In the genomic region with DNA sequence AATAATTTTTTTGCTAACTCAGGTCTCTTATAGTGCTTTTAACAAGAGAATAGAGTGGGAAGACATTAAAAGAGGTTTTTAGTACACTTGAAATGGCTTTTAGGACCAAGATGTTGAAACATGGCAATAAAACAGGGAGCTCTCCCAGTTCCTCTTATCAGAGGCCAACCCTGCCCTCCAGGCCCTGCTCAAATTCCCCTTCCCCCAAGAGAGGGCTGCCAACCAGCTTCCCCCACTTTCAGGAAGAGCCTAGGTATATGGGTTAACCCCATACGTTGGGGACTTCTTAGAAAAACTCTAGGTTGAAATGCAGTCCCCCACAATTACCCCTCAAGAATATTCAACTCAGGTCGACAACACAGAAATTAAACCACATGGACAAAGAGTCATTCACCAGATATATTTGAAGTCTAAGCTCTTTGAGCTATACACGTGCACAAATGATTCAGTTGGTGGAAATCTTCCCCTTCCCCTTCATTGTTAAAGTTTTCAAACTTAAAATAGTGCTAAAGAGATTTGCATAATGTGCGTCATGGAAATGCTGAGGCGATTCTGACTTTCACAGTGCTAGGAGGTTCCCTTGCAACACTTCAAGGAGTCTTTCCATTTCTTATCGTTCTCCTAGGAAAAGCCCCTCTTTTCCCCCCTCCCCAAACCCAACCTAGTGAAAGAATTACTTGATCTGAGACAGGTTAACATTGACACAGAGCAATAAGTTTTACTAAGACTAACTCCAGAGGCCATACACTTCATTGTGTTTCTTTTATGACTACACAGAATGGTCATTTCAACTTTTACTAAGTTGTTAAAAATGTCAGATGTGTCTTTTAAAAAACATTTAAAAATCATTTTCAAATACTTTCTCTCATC, we compare ENCODE assay signal across 8 cellular contexts. TPM values are rescaled to one million over a fixed set of nuclear protein-coding genes. Genes with fewer than 3 reads are reported as not detected.
DNase-seq lines count a peak whose midpoint lies in the region; ATAC-seq lines count a peak whose summit lies in the region.

No MANE protein-coding gene starts in this region.

- DNase-seq in 8988T = no peak
- no peak for DNase-seq in cerebellar cortex (ENCODE audit: low spot score)
- DNase-seq in G401 (ENCODE audit: low spot score) = no peak
- DNase-seq in hepatic stellate cell (ENCODE audit: low spot score) = no peak

- H3K9me3 Mint-ChIP-seq in activated T-helper 17 cell treated with anti-CD3 and anti-CD28 coated beads, Interleukin-2, amount 50 U/mL, for 72 hours = no peaks in the 10 kb centered on the region

- H3K27me3 Mint-ChIP-seq in activated T-helper 17 cell treated with anti-CD3 and anti-CD28 coated beads, Interleukin-2, amount 50 U/mL, for 72 hours = peaks cover 8% of the 10 kb centered on the region

- in situ Hi-C loops in G401 (cut with HindIII; ENCODE audit: low sequenced_read_pairs) = no loop called here

- ATAC-seq in GM18498 (IDR thresholded peaks at IDR 0.05; ENCODE audit: unreplicated experiment) (peak; percentile 72), GM19455 (IDR thresholded peaks at IDR 0.05; ENCODE audit: unreplicated experiment) (peak; percentile 58), HG03139 (IDR thresholded peaks at IDR 0.05; ENCODE audit: unreplicated experiment) (peak; percentile 47)
- peak; percentile 70 for ATAC-seq in activated T-helper 17 cell treated with anti-CD3 and anti-CD28 coated beads, Interleukin-2, amount 50 U/mL, for 72 hours (replicated peaks)

- peaks cover 4% of the 10 kb centered on the region for H3K4me1 Mint-ChIP-seq in activated T-helper 17 cell treated with anti-CD3 and anti-CD28 coated beads, Interleukin-2, amount 50 U/mL, for 72 hours

- H3K36me3 Mint-ChIP-seq in activated T-helper 17 cell treated with anti-CD3 and anti-CD28 coated beads, Interleukin-2, amount 50 U/mL, for 72 hours (ENCODE audit: low read depth) = no peaks in the 10 kb centered on the region

- H3K4me3 Mint-ChIP-seq in activated T-helper 17 cell treated with anti-CD3 and anti-CD28 coated beads, Interleukin-2, amount 50 U/mL, for 72 hours = peak overlapping the region; percentile 9

- H3K27ac Mint-ChIP-seq in activated T-helper 17 cell treated with anti-CD3 and anti-CD28 coated beads, Interleukin-2, amount 50 U/mL, for 72 hours = peak overlapping the region; percentile 52

RNA-seq across cellular contexts. Expression of a gene that starts 49.8 kb away (rescaled TPM):
- total RNA-seq in activated T-helper 17 cell treated with anti-CD3 and anti-CD28 coated beads, Interleukin-2, amount 50 U/mL, for 72 hours = under 1 TPM in 1 of 2 donors, not detected in 1; 0.45 TPM
- not detected in 2 replicates for total RNA-seq in G401 (2014; rRNA removed; shearing (Covaris generic))
